Comparison of ENCODE assay signal across 1 cellular context in genomic region chr3:177179281-177180067, GRCh38.
TF ChIP-seq lines count a peak whose summit lies in the region.

No MANE protein-coding gene starts in this region.

TF ChIP-seq in K562, 482 proteins besides CTCF, POLR2A, EP300 and RAD21 (continued from another document and continues in another):
- TF ChIP-seq, protein P1, sequence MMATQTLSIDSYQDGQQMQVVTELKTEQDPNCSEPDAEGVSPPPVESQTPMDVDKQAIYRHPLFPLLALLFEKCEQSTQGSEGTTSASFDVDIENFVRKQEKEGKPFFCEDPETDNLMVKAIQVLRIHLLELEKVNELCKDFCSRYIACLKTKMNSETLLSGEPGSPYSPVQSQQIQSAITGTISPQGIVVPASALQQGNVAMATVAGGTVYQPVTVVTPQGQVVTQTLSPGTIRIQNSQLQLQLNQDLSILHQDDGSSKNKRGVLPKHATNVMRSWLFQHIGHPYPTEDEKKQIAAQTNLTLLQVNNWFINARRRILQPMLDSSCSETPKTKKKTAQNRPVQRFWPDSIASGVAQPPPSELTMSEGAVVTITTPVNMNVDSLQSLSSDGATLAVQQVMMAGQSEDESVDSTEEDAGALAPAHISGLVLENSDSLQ (IDR thresholded peaks at IDR 0.05): peak; percentile 14; the same call in 1 of the 2 replicates
- 0 out of 4 replicates have a peak, but pooled peaks of 1 of the 2 experiments have one; percentile 29 for TF ChIP-seq HDAC1 (IDR thresholded peaks at IDR 0.05)
- TF ChIP-seq, protein P2, sequence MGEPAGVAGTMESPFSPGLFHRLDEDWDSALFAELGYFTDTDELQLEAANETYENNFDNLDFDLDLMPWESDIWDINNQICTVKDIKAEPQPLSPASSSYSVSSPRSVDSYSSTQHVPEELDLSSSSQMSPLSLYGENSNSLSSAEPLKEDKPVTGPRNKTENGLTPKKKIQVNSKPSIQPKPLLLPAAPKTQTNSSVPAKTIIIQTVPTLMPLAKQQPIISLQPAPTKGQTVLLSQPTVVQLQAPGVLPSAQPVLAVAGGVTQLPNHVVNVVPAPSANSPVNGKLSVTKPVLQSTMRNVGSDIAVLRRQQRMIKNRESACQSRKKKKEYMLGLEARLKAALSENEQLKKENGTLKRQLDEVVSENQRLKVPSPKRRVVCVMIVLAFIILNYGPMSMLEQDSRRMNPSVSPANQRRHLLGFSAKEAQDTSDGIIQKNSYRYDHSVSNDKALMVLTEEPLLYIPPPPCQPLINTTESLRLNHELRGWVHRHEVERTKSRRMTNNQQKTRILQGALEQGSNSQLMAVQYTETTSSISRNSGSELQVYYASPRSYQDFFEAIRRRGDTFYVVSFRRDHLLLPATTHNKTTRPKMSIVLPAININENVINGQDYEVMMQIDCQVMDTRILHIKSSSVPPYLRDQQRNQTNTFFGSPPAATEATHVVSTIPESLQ (CRISPR knock-in tag; IDR thresholded peaks at IDR 0.05): 0 out of 2 replicates have a peak, but pooled peaks have one; percentile 28
- TF ChIP-seq EHMT2 (IDR thresholded peaks at IDR 0.05): peak; percentile 69
- TF ChIP-seq PRDM10 (IDR thresholded peaks at IDR 0.05; ENCODE audit: partially characterized antibody): peak; percentile 80
- TF ChIP-seq SOX6 (IDR thresholded peaks at IDR 0.05): peak; percentile 42; the same call in 1 of the 2 replicates
- TF ChIP-seq TCFL5 (CRISPR knock-in tag; conservative IDR thresholded peaks at IDR 0.05): no peak
- TF ChIP-seq ZNF76 (CRISPR knock-in tag; IDR thresholded peaks at IDR 0.05; ENCODE audit: borderline replicate concordance): no peak
- peak; percentile 59 for TF ChIP-seq FOSL1 (tag; conservative IDR thresholded peaks at IDR 0.05)
- TF ChIP-seq, protein P3, sequence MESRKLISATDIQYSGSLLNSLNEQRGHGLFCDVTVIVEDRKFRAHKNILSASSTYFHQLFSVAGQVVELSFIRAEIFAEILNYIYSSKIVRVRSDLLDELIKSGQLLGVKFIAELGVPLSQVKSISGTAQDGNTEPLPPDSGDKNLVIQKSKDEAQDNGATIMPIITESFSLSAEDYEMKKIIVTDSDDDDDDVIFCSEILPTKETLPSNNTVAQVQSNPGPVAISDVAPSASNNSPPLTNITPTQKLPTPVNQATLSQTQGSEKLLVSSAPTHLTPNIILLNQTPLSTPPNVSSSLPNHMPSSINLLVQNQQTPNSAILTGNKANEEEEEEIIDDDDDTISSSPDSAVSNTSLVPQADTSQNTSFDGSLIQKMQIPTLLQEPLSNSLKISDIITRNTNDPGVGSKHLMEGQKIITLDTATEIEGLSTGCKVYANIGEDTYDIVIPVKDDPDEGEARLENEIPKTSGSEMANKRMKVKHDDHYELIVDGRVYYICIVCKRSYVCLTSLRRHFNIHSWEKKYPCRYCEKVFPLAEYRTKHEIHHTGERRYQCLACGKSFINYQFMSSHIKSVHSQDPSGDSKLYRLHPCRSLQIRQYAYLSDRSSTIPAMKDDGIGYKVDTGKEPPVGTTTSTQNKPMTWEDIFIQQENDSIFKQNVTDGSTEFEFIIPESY (CRISPR knock-in tag; IDR thresholded peaks at IDR 0.05): 0 out of 2 replicates have a peak, but pooled peaks have one; percentile 28
- TF ChIP-seq, protein P4, sequence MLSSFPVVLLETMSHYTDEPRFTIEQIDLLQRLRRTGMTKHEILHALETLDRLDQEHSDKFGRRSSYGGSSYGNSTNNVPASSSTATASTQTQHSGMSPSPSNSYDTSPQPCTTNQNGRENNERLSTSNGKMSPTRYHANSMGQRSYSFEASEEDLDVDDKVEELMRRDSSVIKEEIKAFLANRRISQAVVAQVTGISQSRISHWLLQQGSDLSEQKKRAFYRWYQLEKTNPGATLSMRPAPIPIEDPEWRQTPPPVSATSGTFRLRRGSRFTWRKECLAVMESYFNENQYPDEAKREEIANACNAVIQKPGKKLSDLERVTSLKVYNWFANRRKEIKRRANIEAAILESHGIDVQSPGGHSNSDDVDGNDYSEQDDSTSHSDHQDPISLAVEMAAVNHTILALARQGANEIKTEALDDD (IDR thresholded peaks at IDR 0.05): peak; percentile 70
- 0 out of 2 replicates have a peak, but pooled peaks have one; percentile 16 for TF ChIP-seq LEF1 (IDR thresholded peaks at IDR 0.05)
- 0 out of 2 replicates have a peak, but pooled peaks have one; percentile 23 for TF ChIP-seq FOXP1 (CRISPR knock-in tag; IDR thresholded peaks at IDR 0.05)
- peak; percentile 60; the same call in 1 of the 2 replicates for TF ChIP-seq SMARCA4 (IDR thresholded peaks at IDR 0.05)
- no peak for TF ChIP-seq SIN3B (IDR thresholded peaks at IDR 0.05; ENCODE audit: low read depth)
- peak; percentile 64 for TF ChIP-seq MAX (CRISPR knock-in tag; IDR thresholded peaks at IDR 0.05)
- no peak for TF ChIP-seq STAT6 (CRISPR knock-in tag; IDR thresholded peaks at IDR 0.05)
- TF ChIP-seq DPF2 (IDR thresholded peaks at IDR 0.05): 0 out of 2 replicates have a peak, but pooled peaks have one; percentile 63
- TF ChIP-seq FOXK2 (conservative IDR thresholded peaks at IDR 0.05 in 1 of 2, IDR thresholded peaks at IDR 0.05 in 1 of 2; ENCODE audit: low read depth in 2 of 2): peak in 1 of 2 experiments; percentile 37; a peak in 1 of 4 replicates
- TF ChIP-seq, protein P5, sequence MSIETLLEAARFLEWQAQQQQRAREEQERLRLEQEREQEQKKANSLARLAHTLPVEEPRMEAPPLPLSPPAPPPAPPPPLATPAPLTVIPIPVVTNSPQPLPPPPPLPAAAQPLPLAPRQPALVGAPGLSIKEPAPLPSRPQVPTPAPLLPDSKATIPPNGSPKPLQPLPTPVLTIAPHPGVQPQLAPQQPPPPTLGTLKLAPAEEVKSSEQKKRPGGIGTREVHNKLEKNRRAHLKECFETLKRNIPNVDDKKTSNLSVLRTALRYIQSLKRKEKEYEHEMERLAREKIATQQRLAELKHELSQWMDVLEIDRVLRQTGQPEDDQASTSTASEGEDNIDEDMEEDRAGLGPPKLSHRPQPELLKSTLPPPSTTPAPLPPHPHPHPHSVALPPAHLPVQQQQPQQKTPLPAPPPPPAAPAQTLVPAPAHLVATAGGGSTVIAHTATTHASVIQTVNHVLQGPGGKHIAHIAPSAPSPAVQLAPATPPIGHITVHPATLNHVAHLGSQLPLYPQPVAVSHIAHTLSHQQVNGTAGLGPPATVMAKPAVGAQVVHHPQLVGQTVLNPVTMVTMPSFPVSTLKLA (conservative IDR thresholded peaks at IDR 0.05): peak; percentile 42 to 50; a peak in 2 of 4 replicates
- peak; percentile 54 for TF ChIP-seq ARID1B (IDR thresholded peaks at IDR 0.05)
- 0 out of 2 replicates have a peak, but pooled peaks have one; percentile 43 for TF ChIP-seq L3MBTL2 (IDR thresholded peaks at IDR 0.05)
- TF ChIP-seq DNMT1 (IDR thresholded peaks at IDR 0.05): no peak
- 0 out of 2 replicates have a peak, but pooled peaks have one; percentile 24 for TF ChIP-seq ARID4B (CRISPR knock-in tag; IDR thresholded peaks at IDR 0.05)
- TF ChIP-seq, protein P6, sequence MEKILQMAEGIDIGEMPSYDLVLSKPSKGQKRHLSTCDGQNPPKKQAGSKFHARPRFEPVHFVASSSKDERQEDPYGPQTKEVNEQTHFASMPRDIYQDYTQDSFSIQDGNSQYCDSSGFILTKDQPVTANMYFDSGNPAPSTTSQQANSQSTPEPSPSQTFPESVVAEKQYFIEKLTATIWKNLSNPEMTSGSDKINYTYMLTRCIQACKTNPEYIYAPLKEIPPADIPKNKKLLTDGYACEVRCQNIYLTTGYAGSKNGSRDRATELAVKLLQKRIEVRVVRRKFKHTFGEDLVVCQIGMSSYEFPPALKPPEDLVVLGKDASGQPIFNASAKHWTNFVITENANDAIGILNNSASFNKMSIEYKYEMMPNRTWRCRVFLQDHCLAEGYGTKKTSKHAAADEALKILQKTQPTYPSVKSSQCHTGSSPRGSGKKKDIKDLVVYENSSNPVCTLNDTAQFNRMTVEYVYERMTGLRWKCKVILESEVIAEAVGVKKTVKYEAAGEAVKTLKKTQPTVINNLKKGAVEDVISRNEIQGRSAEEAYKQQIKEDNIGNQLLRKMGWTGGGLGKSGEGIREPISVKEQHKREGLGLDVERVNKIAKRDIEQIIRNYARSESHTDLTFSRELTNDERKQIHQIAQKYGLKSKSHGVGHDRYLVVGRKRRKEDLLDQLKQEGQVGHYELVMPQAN (IDR thresholded peaks at IDR 0.05; ENCODE audit: borderline replicate concordance): 0 out of 2 replicates have a peak, but pooled peaks have one; percentile 45
- TF ChIP-seq YY1 (IDR thresholded peaks at IDR 0.05; ENCODE audit: borderline replicate concordance in 1 of 3, control insufficient read depth in 1 of 3, extremely low read depth in 1 of 3, insufficient read depth in 3 of 3, insufficient read length in 1 of 3, insufficient replicate concordance in 2 of 3, low read depth in 1 of 3, low read length in 2 of 3): no peak
- peak in 1 of 2 experiments; percentile 31; a peak in 1 of 4 replicates for TF ChIP-seq TEAD1 (CRISPR knock-in tag; IDR thresholded peaks at IDR 0.05)
- peak; percentile 35 for TF ChIP-seq MEIS2 (IDR thresholded peaks at IDR 0.05; ENCODE audit: partially characterized antibody)
- no peak for TF ChIP-seq ZNF224 (CRISPR knock-in tag; IDR thresholded peaks at IDR 0.05)
